In genomic region chr13:97471721-97472120, GRCh38 we compare ENCODE assay signal across 17 cellular contexts.
"Had no signal": no experiment of that assay in that cellular context is flagged by ENCODE, and none has a peak within 500 bp of the region (broad histone marks: within the 10 kb centered on the region; RNA-seq: fewer than 3 reads in every experiment).

No MANE protein-coding gene starts in this region.

- H3K4me1 ChIP-seq: right atrium auricular region, suprapubic skin, uterus had no signal

- H3K27ac ChIP-seq: hepatocyte, left ventricle myocardium inferior, ovary, right atrium auricular region, skin epidermis, suprapubic skin, thoracic aorta, tibial artery, uterus had no signal

- DNase-seq: islet precursor cell; left ventricle myocardium inferior; midbrain; mucosa of descending colon; naive thymus-derived CD4-positive, alpha-beta T cell; ovary; stimulated activated CD4-positive, alpha-beta T cell treated with anti-CD3 and anti-CD28 coated beads, Interleukin-12 subunit alpha, Interleukin-12 subunit beta, amount 100 ng/mL, for 4 hours; stimulated activated CD4-positive, alpha-beta T cell treated with anti-CD3 and anti-CD28 coated beads, Interleukin-4, amount 100 ng/mL, for 24 hours; stimulated activated naive CD4-positive, alpha-beta T cell; tibial artery; uterus had no signal

- H3K9me3 ChIP-seq: left ventricle myocardium inferior, mucosa of descending colon, ovary, right atrium auricular region, suprapubic skin, thoracic aorta, tibial artery, uterus had no signal

- H3K4me3 ChIP-seq: hepatocyte, left ventricle myocardium inferior, lung, mucosa of descending colon, ovary, right atrium auricular region, skin epidermis, suprapubic skin, thoracic aorta, tibial artery, uterus had no signal

- H3K36me3 ChIP-seq: left ventricle myocardium inferior, ovary, right atrium auricular region, suprapubic skin, thoracic aorta, tibial artery, uterus had no signal
